1 cellular context compared by ENCODE assay signal in the genomic region with DNA sequence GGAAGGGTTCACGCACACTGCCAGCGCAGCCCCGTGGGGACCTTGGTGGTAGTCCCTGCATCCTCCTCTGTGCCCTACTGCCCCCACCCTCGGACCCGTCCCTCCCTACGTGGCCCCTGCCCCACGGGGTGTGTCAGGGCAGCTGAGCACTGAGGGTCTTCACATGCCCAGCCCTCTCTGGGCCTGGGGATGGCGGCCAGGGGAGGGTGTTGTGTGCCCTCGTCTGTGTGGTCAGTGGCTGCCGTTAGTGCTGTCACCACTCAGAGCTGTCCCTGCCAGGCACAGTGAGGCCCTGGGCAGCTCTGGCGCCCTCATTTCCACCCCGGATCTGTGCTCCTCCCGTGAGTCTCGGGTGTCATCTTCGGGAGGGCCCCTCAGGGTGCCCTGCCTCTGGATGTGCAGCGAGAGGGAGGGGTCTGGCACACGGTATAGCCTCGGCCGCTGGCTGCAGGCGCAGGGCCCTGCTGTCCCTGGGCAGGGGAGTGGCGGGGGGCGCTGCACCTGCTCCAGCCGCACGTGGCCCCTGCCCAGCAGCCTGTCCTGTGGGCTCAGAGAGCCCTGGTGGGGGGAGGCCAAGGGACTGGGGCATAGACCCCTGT.
TF ChIP-seq lines count a peak whose summit lies in the region.

No MANE protein-coding gene starts in this region.

TF ChIP-seq in HepG2, 621 proteins besides CTCF, POLR2A, EP300 and RAD21:
- TF ChIP-seq ZNF350 (CRISPR knock-in tag; IDR thresholded peaks at IDR 0.05; ENCODE audit: borderline replicate concordance, low read depth) (no peak), AGO2 (optimal IDR thresholded peaks at IDR 0.05; ENCODE audit: low read depth, low read length) (peak; percentile 40)
